ENCODE assay signal across 1 cellular context in the genomic region with DNA sequence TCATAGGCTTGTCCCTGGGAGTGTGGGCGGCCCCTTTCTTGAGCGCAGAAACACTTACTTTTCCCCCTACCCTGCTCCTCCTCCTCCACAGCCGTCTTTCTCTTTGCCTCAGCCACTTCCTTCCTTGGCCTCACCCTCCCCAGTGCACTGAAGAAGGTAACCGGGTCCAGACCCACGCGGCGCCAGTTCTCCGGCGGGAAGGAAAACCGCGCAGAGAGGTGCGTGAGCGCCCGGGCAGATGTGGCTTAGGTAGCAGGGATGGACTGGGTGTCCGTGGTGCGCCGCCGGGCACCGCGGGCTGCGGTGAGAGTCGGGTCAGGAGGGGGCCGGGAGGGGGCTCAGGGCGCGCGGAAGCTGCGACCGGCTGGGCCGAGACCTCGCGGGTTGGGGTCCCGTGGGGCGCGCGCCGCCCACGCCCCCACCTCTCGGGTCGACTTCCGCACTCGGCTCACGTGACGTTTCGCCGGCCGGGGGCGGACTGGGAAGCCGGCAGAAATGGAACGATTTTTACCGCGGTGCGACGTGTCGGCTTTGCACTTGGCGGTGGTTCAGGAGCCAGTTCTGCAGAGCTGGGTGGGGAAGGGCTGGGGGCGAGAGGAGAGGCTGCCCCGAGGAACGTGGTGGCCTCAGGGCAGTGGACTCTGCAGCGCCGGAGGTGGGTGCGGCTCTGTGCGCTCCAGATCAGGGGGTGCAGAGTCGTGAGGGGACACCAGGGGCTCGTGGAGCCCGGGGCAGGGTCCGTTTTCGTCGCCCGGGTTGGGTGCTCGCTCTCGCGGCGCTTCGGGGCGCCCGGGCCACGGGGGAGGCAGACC.
TF ChIP-seq lines count a peak whose summit lies in the region.

A gene with protein sequence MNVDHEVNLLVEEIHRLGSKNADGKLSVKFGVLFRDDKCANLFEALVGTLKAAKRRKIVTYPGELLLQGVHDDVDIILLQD (plus strand): TSS at position 88 of the 812 bp plus-strand sequence. CDS start 5,416 bp downstream, outside the sequence.

TF ChIP-seq in WTC11, 78 proteins besides CTCF, POLR2A, EP300 and RAD21 (continued from another document):
- TF ChIP-seq, protein P1, sequence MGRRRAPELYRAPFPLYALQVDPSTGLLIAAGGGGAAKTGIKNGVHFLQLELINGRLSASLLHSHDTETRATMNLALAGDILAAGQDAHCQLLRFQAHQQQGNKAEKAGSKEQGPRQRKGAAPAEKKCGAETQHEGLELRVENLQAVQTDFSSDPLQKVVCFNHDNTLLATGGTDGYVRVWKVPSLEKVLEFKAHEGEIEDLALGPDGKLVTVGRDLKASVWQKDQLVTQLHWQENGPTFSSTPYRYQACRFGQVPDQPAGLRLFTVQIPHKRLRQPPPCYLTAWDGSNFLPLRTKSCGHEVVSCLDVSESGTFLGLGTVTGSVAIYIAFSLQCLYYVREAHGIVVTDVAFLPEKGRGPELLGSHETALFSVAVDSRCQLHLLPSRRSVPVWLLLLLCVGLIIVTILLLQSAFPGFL (CRISPR knock-in tag; IDR thresholded peaks at IDR 0.05; ENCODE audit: borderline replicate concordance) = no peak
- TF ChIP-seq ZNF219 (CRISPR knock-in tag; IDR thresholded peaks at IDR 0.05; ENCODE audit: borderline replicate concordance) = no peak
- TF ChIP-seq, protein P2, sequence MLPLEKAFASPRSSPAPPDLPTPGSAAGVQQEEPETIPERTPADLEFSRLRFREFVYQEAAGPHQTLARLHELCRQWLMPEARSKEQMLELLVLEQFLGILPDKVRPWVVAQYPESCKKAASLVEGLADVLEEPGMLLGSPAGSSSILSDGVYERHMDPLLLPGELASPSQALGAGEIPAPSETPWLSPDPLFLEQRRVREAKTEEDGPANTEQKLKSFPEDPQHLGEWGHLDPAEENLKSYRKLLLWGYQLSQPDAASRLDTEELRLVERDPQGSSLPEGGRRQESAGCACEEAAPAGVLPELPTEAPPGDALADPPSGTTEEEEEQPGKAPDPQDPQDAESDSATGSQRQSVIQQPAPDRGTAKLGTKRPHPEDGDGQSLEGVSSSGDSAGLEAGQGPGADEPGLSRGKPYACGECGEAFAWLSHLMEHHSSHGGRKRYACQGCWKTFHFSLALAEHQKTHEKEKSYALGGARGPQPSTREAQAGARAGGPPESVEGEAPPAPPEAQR (CRISPR knock-in tag; IDR thresholded peaks at IDR 0.05) = no peak; the same call in 1 of the 2 replicates
- no peak for TF ChIP-seq ZNF396 (CRISPR knock-in tag; IDR thresholded peaks at IDR 0.05; ENCODE audit: borderline replicate concordance)
